Comparison of ENCODE assay signal across 34 cellular contexts in genomic region chr15:44569316-44569715, GRCh38.
"Had no signal": no experiment of that assay in that cellular context is flagged by ENCODE, and none has a peak within 500 bp of the region (broad histone marks: within the 10 kb centered on the region; RNA-seq: fewer than 3 reads in every experiment).

No MANE protein-coding gene starts in this region.

- H3K4me3 Mint-ChIP-seq: activated CD4-positive, alpha-beta T cell treated with anti-CD3 and anti-CD28 coated beads for 36 hours; activated naive CD8-positive, alpha-beta T cell treated with anti-CD3 and anti-CD28 coated beads, Interleukin-2, amount 10 ng/mL, durations not matched to agents 7 days and 5 days; activated T-cell treated with anti-CD3 and anti-CD28 coated beads, Interleukin-2, amount 50 U/mL, for 4 hours; mesothelial cell of epicardium; naive thymus-derived CD8-positive, alpha-beta T cell; neural crest cell; T-cell; T-helper 2 cell treated with Interferon-gamma antibody and Interleukin-4, amounts not matched to agents 5 μg/mL and 100 μg/mL, for 36 hours had no signal

- H3K27ac Mint-ChIP-seq: activated CD4-positive, alpha-beta T cell treated with anti-CD3 and anti-CD28 coated beads for 36 hours; activated naive CD8-positive, alpha-beta T cell treated with anti-CD3 and anti-CD28 coated beads, Interleukin-2, amount 10 ng/mL, durations not matched to agents 7 days and 5 days; mesothelial cell of epicardium; T-helper 2 cell treated with Interferon-gamma antibody and Interleukin-4, amounts not matched to agents 5 μg/mL and 100 μg/mL, for 36 hours had no signal

- DNase-seq: activated CD4-positive, alpha-beta T cell treated with anti-CD3 and anti-CD28 coated beads for 36 hours; activated CD4-positive, alpha-beta T cell treated with anti-CD3 and anti-CD28 coated beads, Interleukin-2, amount 50 U/mL, for 4 hours; activated CD4-positive, CD25-positive, alpha-beta regulatory T cell; activated naive CD4-positive, alpha-beta T cell; activated naive CD8-positive, alpha-beta T cell treated with anti-CD3 and anti-CD28 coated beads, Interleukin-2, amount 10 ng/mL, durations not matched to agents 7 days and 5 days; activated T-cell treated with anti-CD3 and anti-CD28 coated beads, Interleukin-2, amount 50 U/mL, for 4 hours; amniotic stem cell; brain microvascular endothelial cell; dorsolateral prefrontal cortex; effector memory CD4-positive, alpha-beta T cell; erythroblast; gastrocnemius medialis; glutamatergic neuron; islet precursor cell; mammary epithelial cell; naive thymus-derived CD8-positive, alpha-beta T cell; pancreas; psoas muscle; stimulated activated CD4-positive, alpha-beta T cell treated with anti-CD3 and anti-CD28 coated beads, Interleukin-1b, Interleukin-23, amount 100 ng/mL, for 48 hours; stimulated activated CD4-positive, alpha-beta T cell treated with anti-CD3 and anti-CD28 coated beads, Interleukin-4, amount 100 ng/mL, for 4 hours; stimulated activated CD8-positive, alpha-beta memory T cell treated with anti-CD3 and anti-CD28 coated beads, Interleukin-4, amount 100 ng/mL, for 48 hours; stimulated activated naive B cell treated with anti-CD40 and anti-IgM and Interleukin-4, amounts not matched to agents 10 μg/mL and 1 μg/mL and 100 μg/mL, for 72 hours; stomach; T-cell; thyroid gland; upper lobe of left lung had no signal

- H3K4me1 Mint-ChIP-seq: activated CD4-positive, alpha-beta T cell treated with anti-CD3 and anti-CD28 coated beads for 36 hours; mesothelial cell of epicardium; neural crest cell; T-cell had no signal

- ATAC-seq: activated CD4-positive, alpha-beta T cell treated with anti-CD3 and anti-CD28 coated beads for 36 hours; activated T-cell treated with anti-CD3 and anti-CD28 coated beads, Interleukin-2, amount 50 U/mL, for 4 hours; gastrocnemius medialis; naive thymus-derived CD8-positive, alpha-beta T cell; psoas muscle; stimulated activated naive B cell treated with anti-CD40 and anti-IgM and Interleukin-4, amounts not matched to agents 10 μg/mL and 1 μg/mL and 100 μg/mL, for 72 hours; T-cell had no signal

- H3K9me3 Mint-ChIP-seq: activated T-cell treated with anti-CD3 and anti-CD28 coated beads, Interleukin-2, amount 50 U/mL, for 4 hours; naive thymus-derived CD8-positive, alpha-beta T cell; stimulated activated naive B cell treated with anti-CD40 and anti-IgM and Interleukin-4, amounts not matched to agents 10 μg/mL and 1 μg/mL and 100 μg/mL, for 72 hours; T-cell; T-helper 2 cell treated with Interferon-gamma antibody and Interleukin-4, amounts not matched to agents 5 μg/mL and 100 μg/mL, for 36 hours had no signal

- H3K4me2 ChIP-seq: hepatocyte, smooth muscle cell had no signal

- H2AFZ ChIP-seq: hepatocyte had no signal

- H3K9me3 ChIP-seq: gastrocnemius medialis, pancreas, psoas muscle, thyroid gland, vagina had no signal

- H3K27ac ChIP-seq: brain microvascular endothelial cell, coronary artery, gastrocnemius medialis, hepatocyte, pancreas, right atrium auricular region, stomach, thyroid gland, upper lobe of left lung, vagina had no signal

- H3K27me3 Mint-ChIP-seq: activated CD4-positive, alpha-beta T cell treated with anti-CD3 and anti-CD28 coated beads for 36 hours; activated naive CD8-positive, alpha-beta T cell treated with anti-CD3 and anti-CD28 coated beads, Interleukin-2, amount 10 ng/mL, durations not matched to agents 7 days and 5 days; naive thymus-derived CD8-positive, alpha-beta T cell; stimulated activated naive B cell treated with anti-CD40 and anti-IgM and Interleukin-4, amounts not matched to agents 10 μg/mL and 1 μg/mL and 100 μg/mL, for 72 hours; T-cell had no signal

- H3K27me3 ChIP-seq: brain microvascular endothelial cell, dorsolateral prefrontal cortex, gastrocnemius medialis, hepatocyte, pancreas, right atrium auricular region, stomach, thyroid gland, upper lobe of left lung, vagina had no signal

- H3K4me1 ChIP-seq: gastrocnemius medialis, pancreas, psoas muscle, right atrium auricular region, stomach, thyroid gland, upper lobe of left lung, vagina had no signal

- H3K4me3 ChIP-seq: coronary artery, dorsolateral prefrontal cortex, gastrocnemius medialis, hepatocyte, pancreas, psoas muscle, right atrium auricular region, smooth muscle cell, stomach, thyroid gland, upper lobe of left lung, vagina had no signal
